In the genomic region with DNA sequence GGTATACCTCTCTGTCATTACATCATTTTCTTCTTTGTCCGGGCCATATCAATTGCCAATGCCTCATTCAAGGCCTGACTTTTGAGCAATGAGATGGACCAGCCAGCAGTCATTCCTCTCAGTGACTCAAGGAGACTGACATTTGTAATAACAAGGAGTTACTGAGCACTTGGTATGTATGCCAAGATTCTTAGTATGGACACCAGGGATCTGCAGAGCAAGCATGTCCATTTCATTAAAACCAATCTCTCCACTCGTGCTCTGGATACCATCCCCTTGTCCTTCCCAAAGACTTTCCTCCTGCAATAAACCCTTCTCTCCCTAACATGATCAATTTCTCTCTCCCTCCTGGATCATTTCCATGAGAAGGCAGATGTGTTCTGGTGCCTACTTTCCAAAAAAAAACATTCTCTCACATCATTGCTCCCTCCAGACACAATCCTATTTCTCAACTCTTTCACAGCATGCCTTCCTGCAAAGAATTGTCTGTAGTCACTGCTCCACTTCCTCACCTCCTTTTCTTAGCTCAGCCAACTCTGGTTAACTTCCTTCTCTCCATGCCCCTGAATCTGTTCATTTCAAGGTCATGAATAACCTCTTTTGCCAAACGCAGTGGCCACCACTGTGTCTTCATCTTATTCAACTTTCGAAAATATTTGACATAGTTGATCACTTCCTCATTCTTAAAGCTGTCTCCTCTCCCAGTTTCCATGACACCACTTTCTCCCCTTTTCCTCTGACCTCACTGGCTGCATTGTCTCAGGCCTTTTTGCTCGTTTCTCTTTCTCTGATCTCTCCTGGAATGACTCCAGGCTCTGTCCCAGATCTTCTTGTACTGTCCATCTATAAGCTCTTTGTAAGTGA, we compare ENCODE assay signal across 8 cellular contexts.
A peak's percentile ranks its signal among the peaks of the same experiment; 100 is the strongest.
DNase-seq lines count a peak whose midpoint lies in the region; ATAC-seq and TF ChIP-seq lines count a peak whose summit lies in the region.

No MANE protein-coding gene starts in this region.

- peaks cover 76% of the 10 kb centered on the region for H3K4me1 ChIP-seq in adipocyte (ENCODE audit: control insufficient read depth, insufficient read depth, low read length)

- H3K27me3 Mint-ChIP-seq in Calu3 (ENCODE audit: unreplicated experiment) = no peaks in the 10 kb centered on the region
- peaks cover 38% of the 10 kb centered on the region for H3K27me3 Mint-ChIP-seq in activated naive CD8-positive, alpha-beta T cell treated with anti-CD3 and anti-CD28 coated beads for 36 hours

- H3K27me3 ChIP-seq in adipocyte (replicated peaks; ENCODE audit: control insufficient read depth, insufficient read depth, low read length) = no peaks in the 10 kb centered on the region

- no peaks in the 10 kb centered on the region for H3K9me3 Mint-ChIP-seq in Calu3 (ENCODE audit: low read depth, unreplicated experiment)
- H3K9me3 Mint-ChIP-seq in activated naive CD8-positive, alpha-beta T cell treated with anti-CD3 and anti-CD28 coated beads for 36 hours = no peaks in the 10 kb centered on the region

- ATAC-seq in HG02870 (IDR thresholded peaks at IDR 0.05; ENCODE audit: unreplicated experiment) (peak; percentile 85), left lobe of liver (peak; percentile 7)

- H3K36me3 ChIP-seq in adipocyte (ENCODE audit: control insufficient read depth, insufficient read depth, low read length, severe bottlenecking) = no peaks in the 10 kb centered on the region

- H3K4me3 Mint-ChIP-seq in Calu3 (ENCODE audit: low read depth, unreplicated experiment) = no peak overlapping the region
- H3K4me3 Mint-ChIP-seq in activated naive CD8-positive, alpha-beta T cell treated with anti-CD3 and anti-CD28 coated beads for 36 hours = no peak overlapping the region

- DNase-seq in Calu3 = peak; percentile 4
- DNase-seq in adipocyte (ENCODE audit: low read depth) = peak; percentile 81
- no peak for DNase-seq in left lobe of liver (ENCODE audit: low spot score)
- DNase-seq in NCI-H2029 (lab: John Stamatoyannopoulos, UW) = no peak
- no peak for DNase-seq in NCI-H1417 (lab: John Stamatoyannopoulos, UW)
- DNase-seq in stimulated activated naive CD4-positive, alpha-beta T cell (lab: John Stamatoyannopoulos, UW) = no peak
- DNase-seq in activated naive CD8-positive, alpha-beta T cell treated with anti-CD3 and anti-CD28 coated beads for 36 hours = no peak

- no TSS peak for BruUV-seq in Calu3 (replicated peaks; lab: Mats Ljungman, UMichigan)

- intact Hi-C loops in Calu3 (cut with micrococcal nuclease; ENCODE audit: unreplicated experiment) = no loop called here

- H3K9ac ChIP-seq in adipocyte (ENCODE audit: low read length) = peak overlapping the region; percentile 65

- peak overlapping the region; percentile 17 for H3K4me3 ChIP-seq in adipocyte (ENCODE audit: low read length)

- H3K9me3 ChIP-seq in adipocyte (ENCODE audit: control insufficient read depth, low read length) = no peaks in the 10 kb centered on the region

- H3K27ac Mint-ChIP-seq in Calu3 (ENCODE audit: unreplicated experiment) = peak overlapping the region; percentile 2
- H3K27ac Mint-ChIP-seq in activated naive CD8-positive, alpha-beta T cell treated with anti-CD3 and anti-CD28 coated beads for 36 hours = no peak overlapping the region

- no peaks in the 10 kb centered on the region for H3K36me3 Mint-ChIP-seq in Calu3 (ENCODE audit: insufficient read depth, unreplicated experiment)
- H3K36me3 Mint-ChIP-seq in activated naive CD8-positive, alpha-beta T cell treated with anti-CD3 and anti-CD28 coated beads for 36 hours = no peaks in the 10 kb centered on the region

- TF ChIP-seq CTCF in Calu3 (IDR thresholded peaks at IDR 0.05; ENCODE audit: unreplicated experiment) = no peak

- CTCF ChIA-PET in Calu3 (lab: Charles Lee) = no interaction called here

- peaks cover 12% of the 10 kb centered on the region for H3K4me1 Mint-ChIP-seq in Calu3 (ENCODE audit: low read depth, unreplicated experiment)
- no peaks in the 10 kb centered on the region for H3K4me1 Mint-ChIP-seq in activated naive CD8-positive, alpha-beta T cell treated with anti-CD3 and anti-CD28 coated beads for 36 hours

Comparison
In these comparisons a context has a peak if more than half of its experiments do, and no peak if none do; other contexts are left out.
1. DNase-seq: peak in Calu3 (single experiment) and adipocyte (single experiment); none in left lobe of liver (single experiment), NCI-H2029 (single experiment), NCI-H1417 (0 of 3), stimulated activated naive CD4-positive, alpha-beta T cell (0 of 6) and activated naive CD8-positive, alpha-beta T cell treated with anti-CD3 and anti-CD28 coated beads for 36 hours (single experiment).